8 cellular contexts compared by ENCODE assay signal in genomic region chr2:94956797-94957391, GRCh38.
DNase-seq lines count a peak whose midpoint lies in the region; ATAC-seq and TF ChIP-seq lines count a peak whose summit lies in the region.

No MANE protein-coding gene starts in this region.

- H3K9ac ChIP-seq in NT2/D1 (ENCODE audit: insufficient read length, low read depth), result no peak overlapping the region

- no peak overlapping the region for H3K27ac Mint-ChIP-seq in activated naive CD8-positive, alpha-beta T cell treated with anti-CD3 and anti-CD28 coated beads, Interleukin-2, amount 10 ng/mL, durations not matched to agents 7 days and 5 days

- H3K4me3 Mint-ChIP-seq in activated naive CD8-positive, alpha-beta T cell treated with anti-CD3 and anti-CD28 coated beads, Interleukin-2, amount 10 ng/mL, durations not matched to agents 7 days and 5 days, result no peak overlapping the region

- H3K4me1 ChIP-seq in NT2/D1 (ENCODE audit: insufficient read depth, insufficient read length), result no peaks in the 10 kb centered on the region
- no peaks in the 10 kb centered on the region for H3K4me1 ChIP-seq in hepatocyte (ENCODE audit: insufficient read depth)

- ATAC-seq in HG02884 (IDR thresholded peaks at IDR 0.05; ENCODE audit: unreplicated experiment), result peak; percentile 78
- ATAC-seq in activated naive CD8-positive, alpha-beta T cell treated with anti-CD3 and anti-CD28 coated beads, Interleukin-2, amount 10 ng/mL, durations not matched to agents 7 days and 5 days (ENCODE audit: low read depth), result peak; percentile 36

- H3K9me3 ChIP-seq in NT2/D1 (ENCODE audit: insufficient read depth, low read length) (no peaks in the 10 kb centered on the region), hepatocyte (ENCODE audit: low read depth) (no peaks in the 10 kb centered on the region)

- TF ChIP-seq CTCF in 22Rv1 (IDR thresholded peaks at IDR 0.05) (peak; percentile 93), GM06990 (IDR thresholded peaks at IDR 0.05; ENCODE audit: insufficient read depth, low read length, poor library complexity, severe bottlenecking) (peak; percentile 90), hepatocyte (IDR thresholded peaks at IDR 0.05; ENCODE audit: poor library complexity) (peak; percentile 16)

- no peaks in the 10 kb centered on the region for H3K4me1 Mint-ChIP-seq in activated naive CD8-positive, alpha-beta T cell treated with anti-CD3 and anti-CD28 coated beads, Interleukin-2, amount 10 ng/mL, durations not matched to agents 7 days and 5 days

- no peaks in the 10 kb centered on the region for H3K9me2 ChIP-seq in hepatocyte (replicated peaks; ENCODE audit: insufficient read depth)

- no peak overlapping the region for H3K4me2 ChIP-seq in hepatocyte

- POLR2A ChIA-PET in activated naive CD8-positive, alpha-beta T cell treated with anti-CD3 and anti-CD28 coated beads, Interleukin-2, amount 10 ng/mL, durations not matched to agents 7 days and 5 days (lab: Charles Lee), result no interaction called here

- DNase-seq in GM06990 (ENCODE audit: extremely low read depth, insufficient read length) (no peak), NT2/D1 (ENCODE audit: low read depth, low spot score) (peak; percentile 3), hepatocyte (ENCODE audit: low spot score) (no peak)
- DNase-seq in activated naive CD8-positive, alpha-beta T cell treated with anti-CD3 and anti-CD28 coated beads, Interleukin-2, amount 10 ng/mL, durations not matched to agents 7 days and 5 days, result no peak
- DNase-seq in stimulated activated CD4-positive, alpha-beta T cell treated with anti-CD3 and anti-CD28 coated beads, Interleukin-2, amount 100 ng/mL, for 24 hours, result peak; percentile 46 to 57
- DNase-seq in stimulated activated naive CD4-positive, alpha-beta T cell treated with Interleukin-2 at 50 U/mL for 16 hours (lab: John Stamatoyannopoulos, UW), result no peak

- no peaks in the 10 kb centered on the region for H3K36me3 Mint-ChIP-seq in activated naive CD8-positive, alpha-beta T cell treated with anti-CD3 and anti-CD28 coated beads, Interleukin-2, amount 10 ng/mL, durations not matched to agents 7 days and 5 days

- no peak overlapping the region for H3K27ac ChIP-seq in 22Rv1
- no peak overlapping the region for H3K27ac ChIP-seq in hepatocyte

- H3K9me3 Mint-ChIP-seq in activated naive CD8-positive, alpha-beta T cell treated with anti-CD3 and anti-CD28 coated beads, Interleukin-2, amount 10 ng/mL, durations not matched to agents 7 days and 5 days, result no peaks in the 10 kb centered on the region

- no peaks in the 10 kb centered on the region for H3K27me3 ChIP-seq in GM06990 (replicated peaks; ENCODE audit: control insufficient read depth, insufficient read depth, low read length)
- peaks cover 3% of the 10 kb centered on the region for H3K27me3 ChIP-seq in NT2/D1 (ENCODE audit: insufficient read depth, insufficient read length)
- H3K27me3 ChIP-seq in hepatocyte, result no peaks in the 10 kb centered on the region

- peaks cover 36% of the 10 kb centered on the region for H3K27me3 Mint-ChIP-seq in activated naive CD8-positive, alpha-beta T cell treated with anti-CD3 and anti-CD28 coated beads, Interleukin-2, amount 10 ng/mL, durations not matched to agents 7 days and 5 days

- H2AFZ ChIP-seq in hepatocyte, result no peak overlapping the region

- 25% methylated on average over 6 of the region's 6 CpGs for whole genome bisulfite sequencing in hepatocyte (ENCODE audit: low lambda C conversion rate, missing lambda C conversion rate)

- no peaks in the 10 kb centered on the region for H4K20me1 ChIP-seq in hepatocyte (ENCODE audit: insufficient read depth, poor library complexity, severe bottlenecking)

- H3K4me3 ChIP-seq in GM06990 (replicated peaks; ENCODE audit: low read depth, low read length), result no peak overlapping the region
- no peak overlapping the region for H3K4me3 ChIP-seq in NT2/D1 (ENCODE audit: insufficient read length, low read depth)
- H3K4me3 ChIP-seq in hepatocyte, result no peak overlapping the region

- H3K79me2 ChIP-seq in hepatocyte, result no peaks in the 10 kb centered on the region

- no peaks in the 10 kb centered on the region for H3K36me3 ChIP-seq in GM06990 (ENCODE audit: control insufficient read depth, insufficient read depth, low read length)
- no peaks in the 10 kb centered on the region for H3K36me3 ChIP-seq in NT2/D1 (ENCODE audit: insufficient read depth, insufficient read length, low read length)
- H3K36me3 ChIP-seq in hepatocyte (replicated peaks; ENCODE audit: insufficient read depth, low read depth), result no peaks in the 10 kb centered on the region

Comparison
In these comparisons a context has a peak if more than half of its experiments do, and no peak if none do; other contexts are left out.
1. CTCF ChIP-seq: peak in every context shown above with its lines; median percentile 93 in 22Rv1; 90 in GM06990; 16 in hepatocyte.
2. DNase-seq: peak in NT2/D1 (single experiment) and stimulated activated CD4-positive, alpha-beta T cell treated with anti-CD3 and anti-CD28 coated beads, Interleukin-2, amount 100 ng/mL, for 24 hours (2 of 2); none in GM06990 (single experiment), activated naive CD8-positive, alpha-beta T cell treated with anti-CD3 and anti-CD28 coated beads, Interleukin-2, amount 10 ng/mL, durations not matched to agents 7 days and 5 days (single experiment), hepatocyte (single experiment) and stimulated activated naive CD4-positive, alpha-beta T cell treated with Interleukin-2 at 50 U/mL for 16 hours (single experiment).